1 cellular context compared by ENCODE assay signal in genomic region chr19:6778386-6778785, GRCh38.
TF ChIP-seq lines count a peak whose summit lies in the region.

No MANE protein-coding gene starts in this region.

TF ChIP-seq in SK-N-SH, 30 proteins besides CTCF, POLR2A, EP300 and RAD21 (continued from another document):
- TF ChIP-seq SIN3A (IDR thresholded peaks at IDR 0.05; ENCODE audit: borderline replicate concordance, low read depth, low read length) (no peak), YY1 (IDR thresholded peaks at IDR 0.05; ENCODE audit: low read depth) (no peak), RXRA (IDR thresholded peaks at IDR 0.05; ENCODE audit: borderline replicate concordance, low read depth) (no peak)
